Comparison of ENCODE assay signal across 14 cellular contexts in genomic region chr10:27513451-27514191, GRCh38. TPM values are rescaled to one million over a fixed set of nuclear protein-coding genes. Genes with fewer than 3 reads are reported as not detected.
A peak's percentile ranks its signal among the peaks of the same experiment; 100 is the strongest.
DNase-seq lines count a peak whose midpoint lies in the region; ATAC-seq, FAIRE-seq and TF ChIP-seq lines count a peak whose summit lies in the region.
"Had no signal": no experiment of that assay in that cellular context is flagged by ENCODE, and none has a peak within 500 bp of the region (broad histone marks: within the 10 kb centered on the region; RNA-seq: fewer than 3 reads in every experiment).

No MANE protein-coding gene starts in this region.

- H3K4me3 Mint-ChIP-seq in naive thymus-derived CD4-positive, alpha-beta T cell: peak overlapping the region; percentile 11 to 87 (median 50)

- H3K9me3 Mint-ChIP-seq in naive thymus-derived CD4-positive, alpha-beta T cell: no peaks in the 10 kb centered on the region

- TF ChIP-seq CTCF in bronchial epithelial cell (IDR thresholded peaks at IDR 0.05; ENCODE audit: insufficient read depth, low read length, severe bottlenecking): no peak

- no peak overlapping the region for H3K4me3 ChIP-seq in MG63
- no peak overlapping the region for H3K4me3 ChIP-seq in bronchial epithelial cell (ENCODE audit: low read depth, low read length)
- H3K4me3 ChIP-seq in naive thymus-derived CD4-positive, alpha-beta T cell (ENCODE audit: low read length): no peak overlapping the region
- H3K4me3 ChIP-seq: HAP-1, thoracic aorta had no signal

- H3K27me3 ChIP-seq in MG63 (no peaks in the 10 kb centered on the region), bronchial epithelial cell (ENCODE audit: control insufficient read depth, insufficient read depth, low read length) (no peaks in the 10 kb centered on the region)
- H3K27me3 ChIP-seq in naive thymus-derived CD4-positive, alpha-beta T cell (ENCODE audit: control insufficient read depth in 2 of 2, insufficient read depth in 2 of 2, low read length in 2 of 2): no peaks in the 10 kb centered on the region

- peak overlapping the region; percentile 17 for H3K27ac ChIP-seq in naive thymus-derived CD4-positive, alpha-beta T cell (ENCODE audit: low read depth, low read length)
- H3K27ac ChIP-seq: HL-60, thoracic aorta had no signal

- H3K27me3 Mint-ChIP-seq in naive thymus-derived CD4-positive, alpha-beta T cell: no peaks in the 10 kb centered on the region

- ATAC-seq in naive thymus-derived CD4-positive, alpha-beta T cell: no peak
- no peak for ATAC-seq in HG03097 (IDR thresholded peaks at IDR 0.05; ENCODE audit: low FRiP score, unreplicated experiment)

- POLR2A ChIA-PET in naive thymus-derived CD4-positive, alpha-beta T cell (lab: Charles Lee): interaction anchor here (2.0 kb wide), 1 partner anchor 9 kb away, joined by 12 read pairs; the partner anchor contains the start of gene RAB18

- peaks cover 0 to 15% of the 10 kb centered on the region in 2 donors for H3K4me1 ChIP-seq in naive thymus-derived CD4-positive, alpha-beta T cell (ENCODE audit: control insufficient read depth in 2 of 2, insufficient read depth in 2 of 2, low read length in 2 of 2)

- intact Hi-C loops in naive thymus-derived CD4-positive, alpha-beta T cell (cut with micrococcal nuclease): loop anchor here (1.0 to 2.0 kb wide), 2 partner anchors 9 to 15 kb away; partner anchors contain the start of gene RAB18 (in 1 of the 2)

- peaks cover 5 to 62% (median 51%) of the 10 kb centered on the region in 5 donors for H3K36me3 Mint-ChIP-seq in naive thymus-derived CD4-positive, alpha-beta T cell

- no peak for FAIRE-seq in bronchial epithelial cell (lab: Jason Lieb, UNC)

- DNase-seq in EL (peak; percentile 71), MG63 (peak; percentile 23), bronchial epithelial cell (ENCODE audit: low read depth) (peak; percentile 76), CD1c-positive myeloid dendritic cell (ENCODE audit: extremely low spot score) (no peak), cerebellar nuclear complex (lab: John Stamatoyannopoulos, UW) (no peak), T-helper 9 cell (no peak)
- peak in 2 of 9 donors; percentile 10 to 18 for DNase-seq in naive thymus-derived CD4-positive, alpha-beta T cell
- DNase-seq: activated CD4-positive, CD25-positive, alpha-beta regulatory T cell treated with anti-CD3 and anti-CD28 coated beads, Interleukin-2, amount 50 U/mL, for 72 hours; NCI-H1694; stimulated activated CD4-positive, alpha-beta T cell treated with anti-CD3 and anti-CD28 coated beads, Interleukin-2, amount 100 ng/mL, for 24 hours had no signal

- H3K4me1 Mint-ChIP-seq in naive thymus-derived CD4-positive, alpha-beta T cell: peaks cover 49 to 95% (median 88%) of the 10 kb centered on the region in 7 donors

- H3K36me3 ChIP-seq in MG63: peaks cover 49% of the 10 kb centered on the region
- H3K36me3 ChIP-seq in bronchial epithelial cell (ENCODE audit: control insufficient read depth, insufficient read depth, low read length): peaks cover 2% of the 10 kb centered on the region
- peaks cover 0 to 4% (median 4%) of the 10 kb centered on the region in 3 experiments for H3K36me3 ChIP-seq in naive thymus-derived CD4-positive, alpha-beta T cell (ENCODE audit: control insufficient read depth in 2 of 3, insufficient read depth in 3 of 3, low read length in 3 of 3)

- peak overlapping the region; percentile 32 to 93 (median 83) for H3K27ac Mint-ChIP-seq in naive thymus-derived CD4-positive, alpha-beta T cell

- CTCF ChIA-PET in naive thymus-derived CD4-positive, alpha-beta T cell (lab: Charles Lee): interaction anchor here (0.7 to 0.9 kb wide), 2 partner anchors 8 to 118 kb away, joined by 3 to 4 read pairs; no protein-coding TSS in a partner anchor

- H3K9me3 ChIP-seq in MG63: no peaks in the 10 kb centered on the region
- no peaks in the 10 kb centered on the region for H3K9me3 ChIP-seq in naive thymus-derived CD4-positive, alpha-beta T cell (ENCODE audit: control insufficient read depth in 2 of 3, low read length in 3 of 3)
- H3K9me3 ChIP-seq: HAP-1, thoracic aorta had no signal

RNA-seq across cellular contexts. Expression of gene RAB18, which starts 9.5 kb away (rescaled TPM):
- 41.3 and 61.0 TPM in 2 replicates for total RNA-seq in MG63 (2014; rRNA removed; shearing (Covaris generic); ENCODE audit: low replicate concordance)
- 74.8 and 102 TPM in 2 replicates for total RNA-seq in bronchial epithelial cell
- 10 to 100 TPM; 69.1 to 96.1 (median 73.6) TPM for total RNA-seq in naive thymus-derived CD4-positive, alpha-beta T cell
- 10 to 100 TPM; 54.0 to 78.1 TPM for polyA plus RNA-seq in naive thymus-derived CD4-positive, alpha-beta T cell

Comparison
In these comparisons a context has a peak if more than half of its experiments do, and no peak if none do; other contexts are left out.
1. DNase-seq: peak in EL (single experiment), MG63 (single experiment) and bronchial epithelial cell (single experiment); none in CD1c-positive myeloid dendritic cell (single experiment), cerebellar nuclear complex (0 of 2) and T-helper 9 cell (single experiment).